8 cellular contexts compared by ENCODE assay signal in genomic region chr17:4968166-4968915, GRCh38. TPM values are rescaled to one million over a fixed set of nuclear protein-coding genes. Genes with fewer than 3 reads are reported as not detected.
DNase-seq lines count a peak whose midpoint lies in the region.

No MANE protein-coding gene starts in this region.

- H3K36me3 ChIP-seq in GM23248 (ENCODE audit: low read depth) (no peaks in the 10 kb centered on the region), muscle layer of duodenum (ENCODE audit: control insufficient read depth in 1 of 2, insufficient read depth in 2 of 2, low read length in 2 of 2) (peaks cover 27 to 29% of the 10 kb centered on the region in 2 donors)
- H3K36me3 ChIP-seq in effector memory CD4-positive, alpha-beta T cell (ENCODE audit: control insufficient read depth, insufficient read depth, low read length), result peaks cover 18% of the 10 kb centered on the region

- H3K27ac Mint-ChIP-seq in immature natural killer cell, result no peak overlapping the region

- DNase-seq in AG08396 (ENCODE audit: low spot score) (peak; percentile 14), GM23248 (peak; percentile 37), SW480 (ENCODE audit: low spot score) (peak; percentile 33), NCI-H1436 (lab: John Stamatoyannopoulos, UW) (no peak), epidermal melanocyte (ENCODE audit: insufficient read length, low spot score) (no peak), immature natural killer cell (no peak)
- no peak for DNase-seq in effector memory CD4-positive, alpha-beta T cell

- H3K4me1 Mint-ChIP-seq in immature natural killer cell, result peaks cover 12 to 14% of the 10 kb centered on the region in 2 donors

- peaks cover 0 to 9% (median 3%) of the 10 kb centered on the region in 3 donors for H3K36me3 Mint-ChIP-seq in immature natural killer cell

- H3K9ac ChIP-seq in GM23248, result peak overlapping the region; percentile 91

- in situ Hi-C loops in GM23248 (cut with MboI), result no loop called here

- H3K27me3 Mint-ChIP-seq in immature natural killer cell (ENCODE audit: low read depth in 3 of 3), result peaks cover 0 to 2% (median 0%) of the 10 kb centered on the region in 3 donors

- peaks cover 45% of the 10 kb centered on the region for H3F3A ChIP-seq in GM23248 (ENCODE audit: insufficient read depth)

- H3K9me3 Mint-ChIP-seq in immature natural killer cell, result no peaks in the 10 kb centered on the region

- H3K4me3 ChIP-seq in GM23248 (peak overlapping the region; percentile 85), muscle layer of duodenum (ENCODE audit: low read depth in 1 of 2, low read length in 2 of 2) (peak overlapping the region; percentile 72 to 90)
- H3K4me3 ChIP-seq in effector memory CD4-positive, alpha-beta T cell (ENCODE audit: insufficient read depth, low read depth, low read length, poor library complexity, severe bottlenecking), result peak overlapping the region; percentile 92

- H3K4me3 Mint-ChIP-seq in immature natural killer cell, result no peak overlapping the region

- peak overlapping the region; percentile 43 for H2AFZ ChIP-seq in GM23248

- H3K4me2 ChIP-seq in GM23248 (ENCODE audit: unreplicated experiment), result peak overlapping the region; percentile 87

- H3K27me3 ChIP-seq in GM23248 (replicated peaks; ENCODE audit: insufficient read depth) (no peaks in the 10 kb centered on the region), muscle layer of duodenum (ENCODE audit: low read depth, low read length) (no peaks in the 10 kb centered on the region)
- no peaks in the 10 kb centered on the region for H3K27me3 ChIP-seq in effector memory CD4-positive, alpha-beta T cell (replicated peaks; ENCODE audit: control insufficient read depth, insufficient read depth, low read length, poor library complexity, severe bottlenecking)

- WGBS in GM23248 (ENCODE audit: low coverage in 1 of 2, low lambda C conversion rate in 2 of 2, missing lambda C conversion rate in 2 of 2), 2 experiments, result 20 to 23% methylated on average over 37 to 41 of the region's 41 CpGs

- H3K4me1 ChIP-seq in GM23248 (ENCODE audit: insufficient read depth), result peaks cover 24% of the 10 kb centered on the region
- H3K4me1 ChIP-seq in effector memory CD4-positive, alpha-beta T cell (ENCODE audit: control insufficient read depth, insufficient read depth, low read length, poor library complexity, severe bottlenecking), result peaks cover 28% of the 10 kb centered on the region
- peaks cover 15 to 38% of the 10 kb centered on the region in 2 donors for H3K4me1 ChIP-seq in muscle layer of duodenum (ENCODE audit: control insufficient read depth in 1 of 2, insufficient read depth in 2 of 2, low read length in 2 of 2)

- H3K9me3 ChIP-seq in GM23248 (ENCODE audit: low read depth), result no peaks in the 10 kb centered on the region
- no peaks in the 10 kb centered on the region for H3K9me3 ChIP-seq in effector memory CD4-positive, alpha-beta T cell (ENCODE audit: control insufficient read depth, low read length)
- no peaks in the 10 kb centered on the region for H3K9me3 ChIP-seq in muscle layer of duodenum (ENCODE audit: control insufficient read depth in 1 of 2, low read length in 2 of 2)

- H3K79me2 ChIP-seq in GM23248 (ENCODE audit: insufficient read depth), result peaks cover 24% of the 10 kb centered on the region

- H4K20me1 ChIP-seq in GM23248 (ENCODE audit: insufficient read depth), result no peaks in the 10 kb centered on the region

- peak overlapping the region; percentile 96 for H3K27ac ChIP-seq in GM23248
- H3K27ac ChIP-seq in effector memory CD4-positive, alpha-beta T cell (ENCODE audit: insufficient read depth, low read length, poor library complexity, severe bottlenecking), result peak overlapping the region; percentile 89
- H3K27ac ChIP-seq in muscle layer of duodenum (ENCODE audit: low read length), result peak overlapping the region; percentile 89

- H3K9me2 ChIP-seq in GM23248 (ENCODE audit: insufficient read depth), result no peaks in the 10 kb centered on the region

RNA-seq across cellular contexts. Expression of gene SPAG7, which starts 0.7 kb away (rescaled TPM):
- total RNA-seq in GM23248 (2014; rRNA removed; shearing (Covaris generic)), result 39.1 and 43.1 TPM in 2 replicates
- polyA plus RNA-seq in GM23248 (2016; fragmentation: Nextera tagmentation; extraction: Ambion mirVana), result 97.7 and 107 TPM in 2 replicates
- 100 to 1,000 TPM; 117 to 164 (median 155) TPM for polyA plus RNA-seq in immature natural killer cell

RNA-seq across cellular contexts. Expression of gene ENO3, which starts 17.4 kb away (rescaled TPM):
- 0.38 and 1.2 TPM in 2 replicates for total RNA-seq in GM23248 (2014; rRNA removed; shearing (Covaris generic))
- polyA plus RNA-seq in GM23248 (2016; fragmentation: Nextera tagmentation; extraction: Ambion mirVana), result 3.2 and 4.1 TPM in 2 replicates
- polyA plus RNA-seq in immature natural killer cell, result 1 to 10 TPM; 1.6 to 4.2 (median 4.1) TPM

RNA-seq across cellular contexts. Expression of gene CAMTA2, which starts 19.1 kb away (rescaled TPM):
- 4.8 and 10.1 TPM in 2 replicates for total RNA-seq in GM23248 (2014; rRNA removed; shearing (Covaris generic))
- polyA plus RNA-seq in GM23248 (2016; fragmentation: Nextera tagmentation; extraction: Ambion mirVana), result 26.5 and 28.8 TPM in 2 replicates
- polyA plus RNA-seq in immature natural killer cell, result 10 to 100 TPM in 2 of 3 donors, 1 to 10 TPM in 1; 2.5 to 22.9 (median 12.0) TPM

RNA-seq across cellular contexts. Expression of gene PFN1, which starts 20.0 kb away (rescaled TPM):
- total RNA-seq in GM23248 (2014; rRNA removed; shearing (Covaris generic)), result 621 and 886 TPM in 2 replicates
- polyA plus RNA-seq in GM23248 (2016; fragmentation: Nextera tagmentation; extraction: Ambion mirVana) (2,247 and 2,282 TPM in 2 replicates), immature natural killer cell (1,000 to 10,000 TPM; 3,573 to 4,444 (median 3,740) TPM)

RNA-seq across cellular contexts. Expression of gene RNF167, which starts 28.3 kb away (rescaled TPM):
- 19.8 and 31.7 TPM in 2 replicates for total RNA-seq in GM23248 (2014; rRNA removed; shearing (Covaris generic))
- polyA plus RNA-seq in GM23248 (2016; fragmentation: Nextera tagmentation; extraction: Ambion mirVana) (34.2 and 36.6 TPM in 2 replicates), immature natural killer cell (10 to 100 TPM; 62.3 to 78.2 (median 73.1) TPM)

Comparison
In these comparisons a context has a peak if more than half of its experiments do, and no peak if none do; other contexts are left out.
1. DNase-seq: peak in AG08396 (single experiment), GM23248 (single experiment) and SW480 (single experiment); none in effector memory CD4-positive, alpha-beta T cell (0 of 3), NCI-H1436 (single experiment), epidermal melanocyte (single experiment) and immature natural killer cell (0 of 3).
2. Peak in every context shown above with its lines, with median percentiles within 50 percentile points of each other: H3K27ac ChIP-seq and H3K4me3 ChIP-seq.